ENCODE assay signal across 8 cellular contexts in the genomic region with DNA sequence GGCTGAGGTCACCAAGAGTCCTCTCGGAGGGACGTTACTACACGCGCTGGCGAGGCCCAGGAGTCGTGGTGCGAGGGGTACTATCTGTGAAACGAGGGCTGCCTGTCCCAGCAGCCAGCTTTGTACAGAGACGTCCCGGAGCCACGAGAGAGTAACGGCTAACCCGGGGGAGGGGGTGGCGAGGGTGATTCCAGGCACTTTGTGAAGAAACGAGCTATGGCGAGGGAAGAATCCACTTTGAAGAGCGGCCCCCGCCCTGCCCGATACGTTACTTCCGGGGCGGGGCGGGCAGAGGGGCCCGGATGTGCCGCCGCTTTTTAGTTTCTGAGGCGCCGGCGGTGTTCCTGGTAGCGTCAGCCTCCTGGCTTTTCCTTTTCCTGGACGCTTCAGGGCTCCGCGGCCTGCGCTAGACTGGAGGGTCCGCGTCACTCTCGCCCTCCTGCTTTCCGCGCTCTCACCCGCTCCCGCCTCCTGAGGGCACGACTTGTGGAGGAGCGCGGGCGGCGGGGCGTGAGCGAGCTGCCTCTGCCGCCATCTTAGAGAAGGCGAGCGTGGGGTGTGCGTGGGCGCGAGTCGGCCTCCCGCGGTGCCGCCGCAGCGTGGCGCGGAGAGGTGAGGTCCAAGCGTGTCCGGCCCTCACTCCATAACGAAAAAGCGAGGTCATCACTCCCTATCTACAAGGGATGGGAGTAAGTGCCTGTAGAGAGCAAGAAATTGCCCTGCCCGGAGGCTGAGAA. TPM values are rescaled to one million over a fixed set of nuclear protein-coding genes. Genes with fewer than 3 reads are reported as not detected.
DNase-seq lines count a peak whose midpoint lies in the region; ATAC-seq and TF ChIP-seq lines count a peak whose summit lies in the region.

No MANE protein-coding gene starts in this region.

- DNase-seq in Caco-2 = peak; percentile 78 to 85
- peak; percentile 91 for DNase-seq in HT-29 (ENCODE audit: low spot score)
- peak; percentile 50 for DNase-seq in NOMO-1 treated with DMSO at 0.1 percent for 48 hours (lab: John Stamatoyannopoulos, UW; ENCODE audit: unreplicated experiment)
- peak; percentile 74 for DNase-seq in activated CD8-positive, alpha-beta memory T cell treated with anti-CD3 and anti-CD28 coated beads, Interleukin-2, amount 50 U/mL, for 24 hours (ENCODE audit: extremely low read depth)
- DNase-seq in endodermal cell = peak; percentile 93
- DNase-seq in midbrain (lab: John Stamatoyannopoulos, UW) = peak; percentile 89
- peak; percentile 74 to 83 for DNase-seq in stimulated activated CD8-positive, alpha-beta memory T cell treated with anti-CD3 and anti-CD28 coated beads, Interleukin-15, amount 100 ng/mL, for 4 hours (ENCODE audit: low read depth in 2 of 2)

- peak overlapping the region; percentile 98 for H3K9ac ChIP-seq in endodermal cell (ENCODE audit: extremely low read depth, low read length, poor library complexity, severe bottlenecking)

- intact Hi-C loops in Caco-2 (cut with micrococcal nuclease; ENCODE audit: unreplicated experiment) = loop anchor here (5.0 kb wide), 1 partner anchor 59 kb away; no protein-coding TSS in a partner anchor

- H3K9me3 ChIP-seq in Caco-2 (no peaks in the 10 kb centered on the region), endodermal cell (ENCODE audit: control insufficient read depth, low read length) (no peaks in the 10 kb centered on the region)

- peak overlapping the region; percentile 95 for H3K4me3 ChIP-seq in Caco-2 (ENCODE audit: low read depth, low read length)
- H3K4me3 ChIP-seq in endodermal cell (ENCODE audit: low read length) = peak overlapping the region; percentile 96

- H3K36me3 ChIP-seq in Caco-2 (ENCODE audit: control insufficient read depth, insufficient read depth, low read length) (no peaks in the 10 kb centered on the region), endodermal cell (ENCODE audit: control insufficient read depth, insufficient read depth, low read length) (peaks cover 8% of the 10 kb centered on the region)

- H3K27me3 Mint-ChIP-seq in Caco-2 (ENCODE audit: insufficient read depth, unreplicated experiment) = no peaks in the 10 kb centered on the region
- H3K27me3 Mint-ChIP-seq in endodermal cell (ENCODE audit: insufficient read depth) = no peaks in the 10 kb centered on the region

- peak overlapping the region; percentile 98 for H3K27ac ChIP-seq in endodermal cell (ENCODE audit: low read depth, low read length)

- BruUV-seq in Caco-2 (replicated peaks; lab: Mats Ljungman, UMichigan) = no TSS peak

- TF ChIP-seq CTCF in Caco-2 (IDR thresholded peaks at IDR 0.05; ENCODE audit: insufficient read depth in 1 of 2, low read depth in 1 of 2, low read length in 1 of 2, severe bottlenecking in 1 of 2, unreplicated experiment in 1 of 2) (no peak), endodermal cell (conservative IDR thresholded peaks at IDR 0.05) (no peak)

- POLR2A ChIA-PET in Caco-2 (lab: Charles Lee) = interaction anchor here (0.6 to 0.8 kb wide), 2 partner anchors 18 to 683 kb away, joined by 3 read pairs; partner anchors contain the start of gene PUM3

- H3K4me1 Mint-ChIP-seq in Caco-2 (ENCODE audit: low read depth, unreplicated experiment) = peaks cover 7% of the 10 kb centered on the region
- H3K4me1 Mint-ChIP-seq in endodermal cell = peaks cover 28% of the 10 kb centered on the region

- H3K27me3 ChIP-seq in Caco-2 (replicated peaks; ENCODE audit: control insufficient read depth, insufficient read depth, low read length) = no peaks in the 10 kb centered on the region
- H3K27me3 ChIP-seq in endodermal cell (ENCODE audit: control insufficient read depth, insufficient read depth, low read length, poor library complexity, severe bottlenecking) = no peaks in the 10 kb centered on the region

- H3K4me3 Mint-ChIP-seq in Caco-2 (ENCODE audit: unreplicated experiment) (peak overlapping the region; percentile 93), endodermal cell (peak overlapping the region; percentile 92)

- H3K4me1 ChIP-seq in Caco-2 (peaks cover 13% of the 10 kb centered on the region; the same call in 1 of the 2 replicates), endodermal cell (ENCODE audit: control insufficient read depth, insufficient read depth, low read length) (peaks cover 5% of the 10 kb centered on the region)

- H3K9me3 Mint-ChIP-seq in Caco-2 (ENCODE audit: unreplicated experiment) (no peaks in the 10 kb centered on the region), endodermal cell (no peaks in the 10 kb centered on the region)

- ATAC-seq in GM21367 (IDR thresholded peaks at IDR 0.05; ENCODE audit: unreplicated experiment) = peak; percentile 39

- CTCF ChIA-PET in Caco-2 (lab: Charles Lee) = interaction anchor here (1.4 kb wide), 1 partner anchor 59 kb away, joined by 3 read pairs; no protein-coding TSS in a partner anchor

- H3K36me3 Mint-ChIP-seq in Caco-2 (ENCODE audit: insufficient read depth, unreplicated experiment) (peaks cover 17% of the 10 kb centered on the region), endodermal cell (ENCODE audit: low read depth) (peaks cover 24% of the 10 kb centered on the region)

- WGBS in endodermal cell (ENCODE audit: insufficient coverage in 1 of 2, insufficient read length in 1 of 2), 2 experiments = 0 to 1% methylated on average over 18 to 67 of the region's 67 CpGs

- H3K27ac Mint-ChIP-seq in Caco-2 (ENCODE audit: unreplicated experiment) = peak overlapping the region; percentile 99
- peak overlapping the region; percentile 100 for H3K27ac Mint-ChIP-seq in endodermal cell

RNA-seq across cellular contexts. Expression of gene RFX3, which starts 0.5 kb away (rescaled TPM):
- 4.2 and 4.5 TPM in 2 replicates for total RNA-seq in Caco-2 (2022)
- total RNA-seq in HT-29 (2014; rRNA removed; shearing (Covaris generic)) = 3.4 and 4.6 TPM in 2 replicates
- total RNA-seq in endodermal cell = 10 to 100 TPM; 27.5 to 28.2 TPM
- 29.5 TPM for polyA plus RNA-seq in endodermal cell (2013, experiment 1 of 2)
- 30.1 TPM for polyA plus RNA-seq in endodermal cell (2013, experiment 2 of 2)

Comparison
In these comparisons a context has a peak if more than half of its experiments do, and no peak if none do; other contexts are left out.
1. Peak in every context shown above with its lines: DNase-seq, ATAC-seq, H3K4me3 ChIP-seq and H3K27ac ChIP-seq.